Comparison of ENCODE assay signal across 11 cellular contexts in the genomic region with DNA sequence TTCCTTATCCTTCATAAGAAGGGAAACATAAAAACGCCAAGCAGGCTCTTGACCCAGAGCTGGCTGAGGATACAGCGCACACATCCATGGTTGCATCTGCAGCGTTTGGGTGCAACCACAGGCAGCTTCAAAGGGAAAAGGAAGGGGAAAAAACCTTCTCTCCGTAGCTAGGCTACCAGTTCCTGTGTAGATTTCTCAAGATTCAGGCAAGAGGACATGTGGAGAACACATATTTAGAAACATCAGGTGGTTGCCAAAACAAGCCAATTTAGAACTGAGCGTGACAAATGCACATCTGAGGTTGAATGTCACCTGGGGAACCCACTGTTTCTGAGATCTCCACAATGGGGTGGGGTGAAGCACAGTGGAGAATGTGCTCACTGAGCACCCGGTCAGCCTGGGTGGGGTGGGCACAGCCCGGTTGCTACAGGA.
DNase-seq lines count a peak whose midpoint lies in the region; ATAC-seq and TF ChIP-seq lines count a peak whose summit lies in the region.
"Had no signal": no experiment of that assay in that cellular context is flagged by ENCODE, and none has a peak within 500 bp of the region (broad histone marks: within the 10 kb centered on the region; RNA-seq: fewer than 3 reads in every experiment).

No MANE protein-coding gene starts in this region.

- H3K27me3 ChIP-seq in mesenchymal stem cell (ENCODE audit: control insufficient read depth in 1 of 2, insufficient read depth in 1 of 2, low read length in 2 of 2) (no peaks in the 10 kb centered on the region), hepatocyte (no peaks in the 10 kb centered on the region)
- H3K27me3 ChIP-seq: suprapubic skin had no signal

- H3K18ac ChIP-seq in mesenchymal stem cell (ENCODE audit: low read depth in 1 of 2, low read length in 2 of 2): peak overlapping the region; percentile 46 to 60

- H3K27me3 Mint-ChIP-seq in activated CD8-positive, alpha-beta T cell treated with anti-CD3 and anti-CD28 coated beads, Interleukin-2, amount 10 ng/mL, durations not matched to agents 7 days and 5 days (ENCODE audit: low read depth): peaks cover 6% of the 10 kb centered on the region

- no peak overlapping the region for H3K9ac ChIP-seq in mesenchymal stem cell (ENCODE audit: low read length)

- no peak for TF ChIP-seq CTCF in hepatocyte (IDR thresholded peaks at IDR 0.05; ENCODE audit: poor library complexity)

- H3K36me3 ChIP-seq in mesenchymal stem cell (ENCODE audit: control insufficient read depth in 1 of 2, insufficient read depth in 2 of 2, low read depth in 1 of 2, low read length in 2 of 2) (no peaks in the 10 kb centered on the region), hepatocyte (replicated peaks; ENCODE audit: insufficient read depth, low read depth) (no peaks in the 10 kb centered on the region)
- H3K36me3 ChIP-seq: suprapubic skin had no signal

- H2BK120ac ChIP-seq in mesenchymal stem cell (ENCODE audit: low read depth, low read length): no peak overlapping the region

- H2AFZ ChIP-seq in mesenchymal stem cell (ENCODE audit: low read depth, low read length) (no peak overlapping the region), hepatocyte (no peak overlapping the region)

- H3K9me3 ChIP-seq in mesenchymal stem cell (ENCODE audit: control insufficient read depth, low read length): no peaks in the 10 kb centered on the region
- no peaks in the 10 kb centered on the region for H3K9me3 ChIP-seq in hepatocyte (ENCODE audit: low read depth)
- H3K9me3 ChIP-seq: suprapubic skin had no signal

- H4K20me1 ChIP-seq in hepatocyte (ENCODE audit: insufficient read depth, poor library complexity, severe bottlenecking): no peaks in the 10 kb centered on the region

- 87% methylated on average over 5 of the region's 7 CpGs for WGBS in mesenchymal stem cell
- WGBS in hepatocyte (ENCODE audit: low lambda C conversion rate, missing lambda C conversion rate): 78% methylated on average over 7 of the region's 7 CpGs

- CTCF ChIA-PET in activated CD8-positive, alpha-beta T cell treated with anti-CD3 and anti-CD28 coated beads, Interleukin-2, amount 10 ng/mL, durations not matched to agents 7 days and 5 days (lab: Charles Lee): interaction anchor here (1.6 kb wide), 1 partner anchor 26 kb away, joined by 7 read pairs; no protein-coding TSS in a partner anchor

- H4K91ac ChIP-seq in mesenchymal stem cell (ENCODE audit: low read length): no peak overlapping the region

- H3K4me1 ChIP-seq in mesenchymal stem cell (ENCODE audit: control insufficient read depth, insufficient read depth, low read depth, low read length) (peaks cover 2% of the 10 kb centered on the region), hepatocyte (ENCODE audit: insufficient read depth) (peaks cover 8% of the 10 kb centered on the region)

- peaks cover 21% of the 10 kb centered on the region for H3K4me1 Mint-ChIP-seq in activated CD8-positive, alpha-beta T cell treated with anti-CD3 and anti-CD28 coated beads, Interleukin-2, amount 10 ng/mL, durations not matched to agents 7 days and 5 days (ENCODE audit: low read depth)
- H3K4me1 Mint-ChIP-seq: H9 had no signal

- H3K23ac ChIP-seq in mesenchymal stem cell (ENCODE audit: low read length in 2 of 2): no peak overlapping the region

- peak; percentile 71 for ATAC-seq in HG02610 (IDR thresholded peaks at IDR 0.05; ENCODE audit: unreplicated experiment)
- peak; percentile 85 for ATAC-seq in activated CD8-positive, alpha-beta T cell treated with anti-CD3 and anti-CD28 coated beads, Interleukin-2, amount 10 ng/mL, durations not matched to agents 7 days and 5 days
- no peak for ATAC-seq in HG02852 (IDR thresholded peaks at IDR 0.05; ENCODE audit: unreplicated experiment)

- H3K4me3 ChIP-seq in mesenchymal stem cell (ENCODE audit: insufficient read depth in 1 of 2, low read depth in 1 of 2, low read length in 2 of 2) (no peak overlapping the region), hepatocyte (no peak overlapping the region)
- H3K4me3 ChIP-seq: suprapubic skin had no signal

- H3K79me2 ChIP-seq in hepatocyte: no peaks in the 10 kb centered on the region

- H3K4me2 ChIP-seq in mesenchymal stem cell (ENCODE audit: low read length, poor library complexity, severe bottlenecking): no peak overlapping the region
- H3K4me2 ChIP-seq in hepatocyte: no peak overlapping the region

- H3K36me3 Mint-ChIP-seq in activated CD8-positive, alpha-beta T cell treated with anti-CD3 and anti-CD28 coated beads, Interleukin-2, amount 10 ng/mL, durations not matched to agents 7 days and 5 days (ENCODE audit: low read depth): no peaks in the 10 kb centered on the region

- DNase-seq in DMS79 (lab: John Stamatoyannopoulos, UW) (peak; percentile 47), mesenchymal stem cell (peak; percentile 63), NCI-H1105 (lab: John Stamatoyannopoulos, UW) (no peak), NCI-H524 (lab: John Stamatoyannopoulos, UW) (no peak), hepatocyte (ENCODE audit: low spot score) (no peak)
- DNase-seq in activated CD8-positive, alpha-beta T cell treated with anti-CD3 and anti-CD28 coated beads, Interleukin-2, amount 10 ng/mL, durations not matched to agents 7 days and 5 days: peak; percentile 43
- DNase-seq: H9, KBM-7 had no signal

- H3K27ac ChIP-seq in mesenchymal stem cell (ENCODE audit: low read length, poor library complexity, severe bottlenecking) (no peak overlapping the region), hepatocyte (no peak overlapping the region)
- H3K27ac ChIP-seq: suprapubic skin had no signal

- peak overlapping the region; percentile 58 for H3K27ac Mint-ChIP-seq in activated CD8-positive, alpha-beta T cell treated with anti-CD3 and anti-CD28 coated beads, Interleukin-2, amount 10 ng/mL, durations not matched to agents 7 days and 5 days
- H3K27ac Mint-ChIP-seq: H9 had no signal

- H3K9me2 ChIP-seq in hepatocyte (replicated peaks; ENCODE audit: insufficient read depth): no peaks in the 10 kb centered on the region

- no peaks in the 10 kb centered on the region for H3K79me1 ChIP-seq in mesenchymal stem cell (replicated peaks; ENCODE audit: low read length, poor library complexity, severe bottlenecking)

- H2BK15ac ChIP-seq in mesenchymal stem cell (ENCODE audit: low read depth, poor library complexity, severe bottlenecking): no peak overlapping the region

- no peak overlapping the region for H3K14ac ChIP-seq in mesenchymal stem cell (ENCODE audit: low read length in 2 of 2)

- H2BK5ac ChIP-seq in mesenchymal stem cell (ENCODE audit: low read depth, low read length, poor library complexity, severe bottlenecking): no peak overlapping the region

- no peak overlapping the region for H2AK5ac ChIP-seq in mesenchymal stem cell (ENCODE audit: low read length, severe bottlenecking)

- peak overlapping the region; percentile 6 for H4K8ac ChIP-seq in mesenchymal stem cell (ENCODE audit: low read length)

- H3K9me3 Mint-ChIP-seq in activated CD8-positive, alpha-beta T cell treated with anti-CD3 and anti-CD28 coated beads, Interleukin-2, amount 10 ng/mL, durations not matched to agents 7 days and 5 days (ENCODE audit: insufficient read depth): no peaks in the 10 kb centered on the region
- H3K9me3 Mint-ChIP-seq: H9 had no signal

- POLR2A ChIA-PET in activated CD8-positive, alpha-beta T cell treated with anti-CD3 and anti-CD28 coated beads, Interleukin-2, amount 10 ng/mL, durations not matched to agents 7 days and 5 days (lab: Charles Lee): interaction anchor here (0.6 kb wide), 1 partner anchor 171 kb away, joined by 3 read pairs; no protein-coding TSS in a partner anchor

- H3K4ac ChIP-seq in mesenchymal stem cell (ENCODE audit: low read depth in 1 of 2, low read length in 2 of 2): peak overlapping the region in 1 of 2 experiments; percentile 58

- H3K4me3 Mint-ChIP-seq in activated CD8-positive, alpha-beta T cell treated with anti-CD3 and anti-CD28 coated beads, Interleukin-2, amount 10 ng/mL, durations not matched to agents 7 days and 5 days: peak overlapping the region; percentile 39
- H3K4me3 Mint-ChIP-seq: H9 had no signal

- H2BK12ac ChIP-seq in mesenchymal stem cell (ENCODE audit: low read length in 2 of 2): peak overlapping the region in 1 of 2 experiments; percentile 45

Comparison
In these comparisons a context has a peak if more than half of its experiments do, and no peak if none do; other contexts are left out.
1. DNase-seq: peak in DMS79 (single experiment), activated CD8-positive, alpha-beta T cell treated with anti-CD3 and anti-CD28 coated beads, Interleukin-2, amount 10 ng/mL, durations not matched to agents 7 days and 5 days (single experiment) and mesenchymal stem cell (single experiment); none in NCI-H1105 (single experiment), NCI-H524 (0 of 2) and hepatocyte (single experiment).